Comparison of ENCODE assay signal across 8 cellular contexts in genomic region chr1:26288311-26288941, GRCh38. TPM values are rescaled to one million over a fixed set of nuclear protein-coding genes. Genes with fewer than 3 reads are reported as not detected.
DNase-seq lines count a peak whose midpoint lies in the region; ATAC-seq, FAIRE-seq and TF ChIP-seq lines count a peak whose summit lies in the region.

No MANE protein-coding gene starts in this region.

- TF ChIP-seq CTCF in H1 (IDR thresholded peaks at IDR 0.05; ENCODE audit: control extremely low read depth in 1 of 3, insufficient read depth in 1 of 3, low read depth in 1 of 3, low read length in 3 of 3) = no peak

- TF ChIP-seq POLR2A in H1 (IDR thresholded peaks at IDR 0.05; ENCODE audit: control extremely low read depth in 1 of 2, low read depth in 2 of 2, low read length in 2 of 2) = no peak

- CTCF ChIA-PET in activated CD4-positive, alpha-beta T cell treated with anti-CD3 and anti-CD28 coated beads for 36 hours (lab: Charles Lee) = interaction anchor here (0.5 to 17.6 kb wide), 15 partner anchors 9 to 1932 kb away, joined by 3 to 399 read pairs (median 5); partner anchors contain the start of genes CD52, CEP85, SH3BGRL3 and UBXN11
- CTCF ChIA-PET in H1 (lab: Charles Lee; ENCODE audit: partially characterized antibody) = interaction anchor here (0.6 to 57.0 kb wide), 13 partner anchors 5 to 137 kb away, joined by 3 to 1530 read pairs (median 6); partner anchors contain the start of genes CD52, SH3BGRL3, UBXN11 and ZNF593

- H3K23me2 ChIP-seq in H1 (ENCODE audit: low read depth, low read length) = no peaks in the 10 kb centered on the region; the same call in 1 of the 2 replicates

- peak overlapping the region; percentile 35; the same call in 1 of the 2 replicates for H2BK5ac ChIP-seq in H1 (ENCODE audit: low read depth, low read length)

- H3K9ac ChIP-seq in H1 (replicated peaks in 1 of 4; ENCODE audit: extremely low read depth in 1 of 4, low read depth in 3 of 4, low read length in 3 of 4) = no peak overlapping the region

- H3K23ac ChIP-seq in H1 (ENCODE audit: insufficient read length) = no peak overlapping the region

- 88% methylated on average over 5 of the region's 5 CpGs; no CpG with 5 or more reads in 1 of the 2 experiments for WGBS in H1 (ENCODE audit: extremely low coverage in 1 of 2, insufficient coverage in 1 of 2, insufficient read length in 1 of 2, insufficient replicate concordance in 2 of 2, low coverage in 1 of 2, low lambda C conversion rate in 2 of 2, missing lambda C conversion rate in 1 of 2), 2 experiments

- no peak overlapping the region for H3K18ac ChIP-seq in H1 (ENCODE audit: extremely low read depth, low read length)

- H3K56ac ChIP-seq in H1 (replicated peaks; ENCODE audit: insufficient read length, low read depth, low read length) = no peak overlapping the region

- TF ChIP-seq RAD21 in H1 (IDR thresholded peaks at IDR 0.05 in 1 of 2, conservative IDR thresholded peaks at IDR 0.05 in 1 of 2; ENCODE audit: low read depth in 2 of 2, low read length in 2 of 2) = no peak

- no peak overlapping the region for H4K5ac ChIP-seq in H1 (ENCODE audit: insufficient read length, low read depth, low read length)

- H3K27ac ChIP-seq in H1 (ENCODE audit: low read depth, low read length) = no peak overlapping the region
- no peak overlapping the region for H3K27ac ChIP-seq in SJCRH30

- POLR2A ChIA-PET in activated CD4-positive, alpha-beta T cell treated with anti-CD3 and anti-CD28 coated beads for 36 hours (lab: Charles Lee) = interaction anchor here (0.6 to 2.3 kb wide), 7 partner anchors 9 to 30 kb away, joined by 3 to 7 read pairs (median 6); partner anchors contain the start of genes CD52 and SH3BGRL3
- POLR2A ChIA-PET in H1 (lab: Charles Lee; ENCODE audit: partially characterized antibody) = interaction anchor here (0.6 to 2.4 kb wide), 13 partner anchors 9 to 209 kb away, joined by 3 to 14 read pairs (median 4); partner anchors contain the start of genes CD52 and SH3BGRL3

- H3K4me3 Mint-ChIP-seq in activated CD4-positive, alpha-beta T cell treated with anti-CD3 and anti-CD28 coated beads for 36 hours = peak overlapping the region; percentile 55

- H3K27me3 Mint-ChIP-seq in activated CD4-positive, alpha-beta T cell treated with anti-CD3 and anti-CD28 coated beads for 36 hours = no peaks in the 10 kb centered on the region

- no peak overlapping the region for H3K4ac ChIP-seq in H1 (replicated peaks; ENCODE audit: insufficient read length, low read depth, low read length)

- peak overlapping the region; percentile 88; the same call in 1 of the 2 replicates for H2BK15ac ChIP-seq in H1 (ENCODE audit: low read length)

- no peak for FAIRE-seq in H1 (lab: Jason Lieb, UNC)

- H3K4me1 ChIP-seq in H1 (replicated peaks in 1 of 4; ENCODE audit: control insufficient read depth in 3 of 4, insufficient read depth in 4 of 4, low read length in 3 of 4) (peaks cover 0 to 29% (median 18%) of the 10 kb centered on the region in 4 experiments; a peak in 6 of 7 replicates), SJCRH30 (peaks cover 23% of the 10 kb centered on the region)

- no peaks in the 10 kb centered on the region for H3K9me3 Mint-ChIP-seq in activated CD4-positive, alpha-beta T cell treated with anti-CD3 and anti-CD28 coated beads for 36 hours (ENCODE audit: low read depth)

- H4K20me1 ChIP-seq in H1 (replicated peaks in 1 of 2; ENCODE audit: control insufficient read depth in 1 of 2, insufficient read depth in 2 of 2, low read length in 2 of 2) = peaks cover 0 to 2% of the 10 kb centered on the region in 2 experiments

- intact Hi-C loops in activated CD4-positive, alpha-beta T cell treated with anti-CD3 and anti-CD28 coated beads for 36 hours (cut with DNase I, micrococcal nuclease) = loop anchor here (1.0 kb wide), 3 partner anchors 12 to 33 kb away; partner anchors contain the start of gene UBXN11 (in 2 of the 2)

- peak overlapping the region; percentile 60 for H4K8ac ChIP-seq in H1 (ENCODE audit: extremely low read depth, insufficient read depth, low read length)

- no peak overlapping the region for H4K91ac ChIP-seq in H1 (replicated peaks; ENCODE audit: insufficient read length, low read length)

- H2BK120ac ChIP-seq in H1 (replicated peaks; ENCODE audit: low read depth, low read length) = no peak overlapping the region

- H2AFZ ChIP-seq in H1 (ENCODE audit: low read length) = no peak overlapping the region

- no peak overlapping the region for H2AK5ac ChIP-seq in H1 (ENCODE audit: low read depth, low read length)

- peak overlapping the region; percentile 96 for H3K27ac Mint-ChIP-seq in activated CD4-positive, alpha-beta T cell treated with anti-CD3 and anti-CD28 coated beads for 36 hours

- H3K4me1 Mint-ChIP-seq in activated CD4-positive, alpha-beta T cell treated with anti-CD3 and anti-CD28 coated beads for 36 hours = peaks cover 90% of the 10 kb centered on the region

- H3K14ac ChIP-seq in H1 (ENCODE audit: insufficient read length) = no peak overlapping the region

- H3K79me1 ChIP-seq in H1 (ENCODE audit: low read depth, low read length) = no peaks in the 10 kb centered on the region

- peak; percentile 76 for DNase-seq in Jurkat, Clone E6-1 (ENCODE audit: low read depth, low spot score)
- peak; percentile 90 for DNase-seq in activated CD4-positive, alpha-beta T cell treated with anti-CD3 and anti-CD28 coated beads for 36 hours
- no peak for DNase-seq in H1 (ENCODE audit: low read depth in 1 of 2, low spot score in 2 of 2)
- DNase-seq in stimulated activated CD8-positive, alpha-beta memory T cell treated with anti-CD3 and anti-CD28 coated beads, Interleukin-15, amount 100 ng/mL, for 48 hours (ENCODE audit: low read depth in 2 of 2) = peak; percentile 46 to 61
- no peak for DNase-seq in SJCRH30

- TF ChIP-seq EP300 in H1 (IDR thresholded peaks at IDR 0.05; ENCODE audit: borderline replicate concordance in 1 of 2, low read depth in 2 of 2, low read length in 2 of 2) = no peak

- ATAC-seq in activated CD4-positive, alpha-beta T cell treated with anti-CD3 and anti-CD28 coated beads for 36 hours = peak; percentile 67
- no peak for ATAC-seq in GM21737 (IDR thresholded peaks at IDR 0.05; ENCODE audit: unreplicated experiment)
- no peak for ATAC-seq in GM19397 (IDR thresholded peaks at IDR 0.05; ENCODE audit: unreplicated experiment)
- no peak for ATAC-seq in HG03520 (IDR thresholded peaks at IDR 0.05; ENCODE audit: unreplicated experiment)

- H3K4me3 ChIP-seq in Jurkat, Clone E6-1 (ENCODE audit: low read length) = peak overlapping the region; percentile 13
- no peak overlapping the region for H3K4me3 ChIP-seq in H1 (ENCODE audit: extremely low read depth in 1 of 4, insufficient read depth in 2 of 4, low read depth in 3 of 4, low read length in 4 of 4)
- H3K4me3 ChIP-seq in SJCRH30 = no peak overlapping the region

- H3K79me2 ChIP-seq in H1 (ENCODE audit: control insufficient read depth in 1 of 2, insufficient read depth in 2 of 2, low read length in 2 of 2) = no peaks in the 10 kb centered on the region

- no peak overlapping the region for H2BK20ac ChIP-seq in H1 (ENCODE audit: low read length)

- no peaks in the 10 kb centered on the region for H3K36me3 ChIP-seq in H1 (ENCODE audit: control insufficient read depth in 2 of 4, insufficient read depth in 4 of 4, low read length in 3 of 4)
- no peaks in the 10 kb centered on the region for H3K36me3 ChIP-seq in SJCRH30

- 0 out of 2 replicates have a peak overlapping the region, but pooled peaks have one; percentile 27 for H2BK12ac ChIP-seq in H1 (ENCODE audit: low read depth, low read length)

- H3K27me3 ChIP-seq in H1 (replicated peaks in 1 of 4; ENCODE audit: control insufficient read depth in 3 of 4, extremely low read depth in 1 of 4, insufficient read depth in 3 of 4, low read length in 3 of 4) = no peaks in the 10 kb centered on the region
- H3K27me3 ChIP-seq in SJCRH30 = no peaks in the 10 kb centered on the region

- H3K36me3 Mint-ChIP-seq in activated CD4-positive, alpha-beta T cell treated with anti-CD3 and anti-CD28 coated beads for 36 hours (ENCODE audit: low read depth) = peaks cover 22% of the 10 kb centered on the region

- H3K4me2 ChIP-seq in H1 (ENCODE audit: insufficient read depth in 1 of 2, low read depth in 2 of 2, low read length in 2 of 2) = no peak overlapping the region

- H3K9me3 ChIP-seq in H1 (ENCODE audit: insufficient read depth in 2 of 2, low read depth in 1 of 2, low read length in 1 of 2) (no peaks in the 10 kb centered on the region), SJCRH30 (replicated peaks) (no peaks in the 10 kb centered on the region)

RNA-seq across cellular contexts. Expression of gene SH3BGRL3, which starts 8.5 kb away (rescaled TPM):
- 237 TPM for polyA plus RNA-seq in Jurkat, Clone E6-1 (2012; ENCODE audit: insufficient read depth, insufficient read length)
- total RNA-seq in activated CD4-positive, alpha-beta T cell treated with anti-CD3 and anti-CD28 coated beads for 36 hours = 100 to 1,000 TPM; 267 to 381 TPM
- 77.8 and 84.4 TPM in 2 replicates for total RNA-seq in H1 (2021; fragmentation: NEBNext Ultra II Directional; extraction: Animal tissue kit (Norgen Biotek cat#: 25700))
- polyA plus RNA-seq in H1 (2011; rRNA removed) = 107 and 120 TPM in 2 replicates
- 40.4 TPM for polyA plus RNA-seq in H1 (2011; cell fraction: cytosol; rRNA removed)
- polyA plus RNA-seq in H1 (2011; cell fraction: nucleus; rRNA removed) = 52.7 TPM
- polyA plus RNA-seq in H1 (2012, experiment 1 of 2) = 105 to 143 TPM (median 123 TPM) in 4 replicates
- 118 TPM for polyA plus RNA-seq in H1 (2012, experiment 2 of 2)
- 78.7 TPM for polyA plus RNA-seq in H1 (2013, experiment 1 of 2)
- 82.7 TPM for polyA plus RNA-seq in H1 (2013, experiment 2 of 2)
- polyA minus RNA-seq in H1 (2011; rRNA and poly(A)+ RNA removed) = 49.1 and 61.0 TPM in 2 replicates
- 55.9 TPM for polyA minus RNA-seq in H1 (2011; cell fraction: cytosol; rRNA and poly(A)+ RNA removed)
- 46.7 TPM for polyA minus RNA-seq in H1 (2011; cell fraction: nucleus; rRNA and poly(A)+ RNA removed)
- total RNA-seq in SJCRH30 (2014; rRNA removed; shearing (Covaris generic)) = 41.5 and 43.4 TPM in 2 replicates

RNA-seq across cellular contexts. Expression of gene UBXN11, which starts 18.0 kb away (rescaled TPM):
- polyA plus RNA-seq in Jurkat, Clone E6-1 (2012; ENCODE audit: insufficient read depth, insufficient read length) = 23.2 TPM
- total RNA-seq in activated CD4-positive, alpha-beta T cell treated with anti-CD3 and anti-CD28 coated beads for 36 hours = 10 to 100 TPM; 19.4 to 22.2 TPM
- 6.1 and 6.3 TPM in 2 replicates for total RNA-seq in H1 (2021; fragmentation: NEBNext Ultra II Directional; extraction: Animal tissue kit (Norgen Biotek cat#: 25700))
- 10.4 and 14.8 TPM in 2 replicates for polyA plus RNA-seq in H1 (2011; rRNA removed)
- polyA plus RNA-seq in H1 (2011; cell fraction: cytosol; rRNA removed) = 15.3 TPM
- polyA plus RNA-seq in H1 (2011; cell fraction: nucleus; rRNA removed) = 42.2 TPM
- polyA plus RNA-seq in H1 (2012, experiment 1 of 2) = 9.8 to 12.4 TPM (median 11.7 TPM) in 4 replicates
- 10.1 TPM for polyA plus RNA-seq in H1 (2012, experiment 2 of 2)
- 6.9 TPM for polyA plus RNA-seq in H1 (2013, experiment 1 of 2)
- polyA plus RNA-seq in H1 (2013, experiment 2 of 2) = 6.1 TPM
- polyA minus RNA-seq in H1 (2011; rRNA and poly(A)+ RNA removed) = 7.2 and 7.3 TPM in 2 replicates
- 4.2 TPM for polyA minus RNA-seq in H1 (2011; cell fraction: cytosol; rRNA and poly(A)+ RNA removed)
- 14.1 TPM for polyA minus RNA-seq in H1 (2011; cell fraction: nucleus; rRNA and poly(A)+ RNA removed)
- total RNA-seq in SJCRH30 (2014; rRNA removed; shearing (Covaris generic)) = 3.5 and 5.3 TPM in 2 replicates

RNA-seq across cellular contexts. Expression of gene CD52, which starts 29.3 kb away (rescaled TPM):
- polyA plus RNA-seq in Jurkat, Clone E6-1 (2012; ENCODE audit: insufficient read depth, insufficient read length) = 38.8 TPM
- 100 to 1,000 TPM; 216 to 217 TPM for total RNA-seq in activated CD4-positive, alpha-beta T cell treated with anti-CD3 and anti-CD28 coated beads for 36 hours
- total RNA-seq in H1 (2021; fragmentation: NEBNext Ultra II Directional; extraction: Animal tissue kit (Norgen Biotek cat#: 25700)) = 2.4 TPM in 1 of 2 replicates, not detected in the other
- polyA plus RNA-seq in H1 (2011; rRNA removed) = 2.7 and 3.1 TPM in 2 replicates
- polyA plus RNA-seq in H1 (2011; cell fraction: cytosol; rRNA removed) = 3.6 TPM
- 2.0 TPM for polyA plus RNA-seq in H1 (2011; cell fraction: nucleus; rRNA removed)
- 1.9 to 5.6 TPM (median 3.4 TPM) in 4 replicates for polyA plus RNA-seq in H1 (2012, experiment 1 of 2)
- 11.0 TPM for polyA plus RNA-seq in H1 (2012, experiment 2 of 2)
- 9.0 TPM for polyA plus RNA-seq in H1 (2013, experiment 1 of 2)
- 8.5 TPM for polyA plus RNA-seq in H1 (2013, experiment 2 of 2)
- 0.59 and 2.0 TPM in 2 replicates for polyA minus RNA-seq in H1 (2011; rRNA and poly(A)+ RNA removed)
- polyA minus RNA-seq in H1 (2011; cell fraction: cytosol; rRNA and poly(A)+ RNA removed) = not detected
- polyA minus RNA-seq in H1 (2011; cell fraction: nucleus; rRNA and poly(A)+ RNA removed) = not detected
- total RNA-seq in SJCRH30 (2014; rRNA removed; shearing (Covaris generic)) = not detected in 2 replicates

RNA-seq across cellular contexts. Expression of gene CEP85, which starts 54.4 kb away (rescaled TPM):
- polyA plus RNA-seq in Jurkat, Clone E6-1 (2012; ENCODE audit: insufficient read depth, insufficient read length) = 70.5 TPM
- total RNA-seq in activated CD4-positive, alpha-beta T cell treated with anti-CD3 and anti-CD28 coated beads for 36 hours = 10 to 100 TPM; 31.1 to 31.9 TPM
- 35.3 and 40.4 TPM in 2 replicates for total RNA-seq in H1 (2021; fragmentation: NEBNext Ultra II Directional; extraction: Animal tissue kit (Norgen Biotek cat#: 25700))
- polyA plus RNA-seq in H1 (2011; rRNA removed) = 37.4 and 43.7 TPM in 2 replicates
- polyA plus RNA-seq in H1 (2011; cell fraction: cytosol; rRNA removed) = 41.3 TPM
- polyA plus RNA-seq in H1 (2011; cell fraction: nucleus; rRNA removed) = 70.9 TPM
- 31.0 to 35.0 TPM (median 33.0 TPM) in 4 replicates for polyA plus RNA-seq in H1 (2012, experiment 1 of 2)
- polyA plus RNA-seq in H1 (2012, experiment 2 of 2) = 14.0 TPM
- 23.4 TPM for polyA plus RNA-seq in H1 (2013, experiment 1 of 2)
- 21.4 TPM for polyA plus RNA-seq in H1 (2013, experiment 2 of 2)
- polyA minus RNA-seq in H1 (2011; rRNA and poly(A)+ RNA removed) = 44.5 and 47.3 TPM in 2 replicates
- 22.5 TPM for polyA minus RNA-seq in H1 (2011; cell fraction: cytosol; rRNA and poly(A)+ RNA removed)
- polyA minus RNA-seq in H1 (2011; cell fraction: nucleus; rRNA and poly(A)+ RNA removed) = 34.8 TPM
- 34.8 and 39.1 TPM in 2 replicates for total RNA-seq in SJCRH30 (2014; rRNA removed; shearing (Covaris generic))

Comparison
In these comparisons a context has a peak if more than half of its experiments do, and no peak if none do; other contexts are left out.
1. DNase-seq: peak in Jurkat, Clone E6-1 (single experiment), activated CD4-positive, alpha-beta T cell treated with anti-CD3 and anti-CD28 coated beads for 36 hours (single experiment) and stimulated activated CD8-positive, alpha-beta memory T cell treated with anti-CD3 and anti-CD28 coated beads, Interleukin-15, amount 100 ng/mL, for 48 hours (2 of 2); none in H1 (0 of 2) and SJCRH30 (0 of 2).
2. RNA of gene CD52, which starts 29.3 kb away (total RNA-seq): 216 to 217 TPM in activated CD4-positive, alpha-beta T cell treated with anti-CD3 and anti-CD28 coated beads for 36 hours; 2.4 TPM in H1 and not detected in SJCRH30; every median in the first group is over 10 times any median in the second.